8 cellular contexts compared by ENCODE assay signal in genomic region chr17:35898283-35899070, GRCh38. TPM values are rescaled to one million over a fixed set of nuclear protein-coding genes. Genes with fewer than 3 reads are reported as not detected.
DNase-seq lines count a peak whose midpoint lies in the region; ATAC-seq and TF ChIP-seq lines count a peak whose summit lies in the region.

No MANE protein-coding gene starts in this region.

- peak; percentile 66 for DNase-seq in Calu3
- DNase-seq in NB4 (ENCODE audit: low read depth), result peak; percentile 96
- DNase-seq in activated CD4-positive, alpha-beta memory T cell treated with anti-CD3 and anti-CD28 coated beads, Interleukin-2, amount 10 ng/mL, durations not matched to agents 7 days and 5 days, result peak; percentile 68
- DNase-seq in left colon, result peak; percentile 37 to 57
- DNase-seq in glutamatergic neuron, result no peak
- no peak for DNase-seq in iPS-NIHi7 (ENCODE audit: extremely low spot score)

- H3K36me3 Mint-ChIP-seq in Calu3 (ENCODE audit: insufficient read depth, unreplicated experiment), result no peaks in the 10 kb centered on the region
- H3K36me3 Mint-ChIP-seq in activated CD4-positive, alpha-beta memory T cell treated with anti-CD3 and anti-CD28 coated beads, Interleukin-2, amount 10 ng/mL, durations not matched to agents 7 days and 5 days (ENCODE audit: low read depth), result peaks cover 6% of the 10 kb centered on the region
- H3K36me3 Mint-ChIP-seq in glutamatergic neuron (ENCODE audit: unreplicated experiment), result no peaks in the 10 kb centered on the region

- CTCF ChIA-PET in Calu3 (lab: Charles Lee), result interaction anchor here (0.8 kb wide), 1 partner anchor 9 kb away, joined by 4 read pairs; no protein-coding TSS in a partner anchor
- CTCF ChIA-PET in activated CD4-positive, alpha-beta memory T cell treated with anti-CD3 and anti-CD28 coated beads, Interleukin-2, amount 10 ng/mL, durations not matched to agents 7 days and 5 days (lab: Charles Lee), result interaction anchor here (1.2 to 1.3 kb wide), 3 partner anchors 10 to 49 kb away, joined by 3 to 5 read pairs (median 4); no protein-coding TSS in a partner anchor

- POLR2A ChIA-PET in activated CD4-positive, alpha-beta memory T cell treated with anti-CD3 and anti-CD28 coated beads, Interleukin-2, amount 10 ng/mL, durations not matched to agents 7 days and 5 days (lab: Charles Lee), result interaction anchor here (1.1 to 5.3 kb wide), 7 partner anchors 8 to 90 kb away, joined by 3 to 79 read pairs (median 5); partner anchors contain the start of genes CCL5 and RDM1

- BruUV-seq in Calu3 (replicated peaks; lab: Mats Ljungman, UMichigan), result no TSS peak

- ATAC-seq in left colon (peak; percentile 87), GM21619 (IDR thresholded peaks at IDR 0.05; ENCODE audit: unreplicated experiment) (no peak), GM21528 (IDR thresholded peaks at IDR 0.05; ENCODE audit: low FRiP score, unreplicated experiment) (no peak)

- H3K9me3 Mint-ChIP-seq in Calu3 (ENCODE audit: low read depth, unreplicated experiment) (no peaks in the 10 kb centered on the region), glutamatergic neuron (ENCODE audit: unreplicated experiment) (no peaks in the 10 kb centered on the region)
- no peaks in the 10 kb centered on the region for H3K9me3 Mint-ChIP-seq in activated CD4-positive, alpha-beta memory T cell treated with anti-CD3 and anti-CD28 coated beads, Interleukin-2, amount 10 ng/mL, durations not matched to agents 7 days and 5 days

- TF ChIP-seq POLR2A in NB4 (IDR thresholded peaks at IDR 0.05; ENCODE audit: extremely low read depth, insufficient read length), result no peak

- TF ChIP-seq CTCF in Calu3 (IDR thresholded peaks at IDR 0.05; ENCODE audit: unreplicated experiment) (no peak), NB4 (IDR thresholded peaks at IDR 0.05; ENCODE audit: low read depth, low read length) (no peak), glutamatergic neuron (IDR thresholded peaks at IDR 0.05; ENCODE audit: partially characterized antibody, unreplicated experiment) (no peak)

- peaks cover 32% of the 10 kb centered on the region for H3K4me1 Mint-ChIP-seq in Calu3 (ENCODE audit: low read depth, unreplicated experiment)
- H3K4me1 Mint-ChIP-seq in activated CD4-positive, alpha-beta memory T cell treated with anti-CD3 and anti-CD28 coated beads, Interleukin-2, amount 10 ng/mL, durations not matched to agents 7 days and 5 days, result peaks cover 78% of the 10 kb centered on the region
- H3K4me1 Mint-ChIP-seq in glutamatergic neuron (ENCODE audit: low read depth, unreplicated experiment), result peaks cover 3% of the 10 kb centered on the region

- H3K4me3 Mint-ChIP-seq in Calu3 (ENCODE audit: low read depth, unreplicated experiment) (no peak overlapping the region), glutamatergic neuron (ENCODE audit: unreplicated experiment) (no peak overlapping the region)
- peak overlapping the region; percentile 47 for H3K4me3 Mint-ChIP-seq in activated CD4-positive, alpha-beta memory T cell treated with anti-CD3 and anti-CD28 coated beads, Interleukin-2, amount 10 ng/mL, durations not matched to agents 7 days and 5 days

- intact Hi-C loops in Calu3 (cut with micrococcal nuclease; ENCODE audit: unreplicated experiment), result no loop called here
- intact Hi-C loops in left colon (cut with DNase I, micrococcal nuclease), result no loop called here

- H3K27ac Mint-ChIP-seq in Calu3 (ENCODE audit: unreplicated experiment), result no peak overlapping the region
- peak overlapping the region; percentile 85 for H3K27ac Mint-ChIP-seq in activated CD4-positive, alpha-beta memory T cell treated with anti-CD3 and anti-CD28 coated beads, Interleukin-2, amount 10 ng/mL, durations not matched to agents 7 days and 5 days
- no peak overlapping the region for H3K27ac Mint-ChIP-seq in glutamatergic neuron (ENCODE audit: unreplicated experiment)

- H3K27me3 Mint-ChIP-seq in Calu3 (ENCODE audit: unreplicated experiment), result peaks cover 7% of the 10 kb centered on the region
- no peaks in the 10 kb centered on the region for H3K27me3 Mint-ChIP-seq in activated CD4-positive, alpha-beta memory T cell treated with anti-CD3 and anti-CD28 coated beads, Interleukin-2, amount 10 ng/mL, durations not matched to agents 7 days and 5 days
- H3K27me3 Mint-ChIP-seq in glutamatergic neuron (ENCODE audit: unreplicated experiment), result peaks cover 3% of the 10 kb centered on the region

- H3K4me3 ChIP-seq in NB4 (ENCODE audit: low read depth, low read length), result no peak overlapping the region

RNA-seq across cellular contexts. Expression of gene CCL5, which starts 18.3 kb away (rescaled TPM):
- 7.0 and 28.7 TPM in 2 replicates for total RNA-seq in Calu3 (2022)
- total RNA-seq in activated CD4-positive, alpha-beta memory T cell treated with anti-CD3 and anti-CD28 coated beads, Interleukin-2, amount 10 ng/mL, durations not matched to agents 7 days and 5 days, result 100 to 1,000 TPM; 482 to 491 TPM
- 1 to 10 TPM; 4.4 to 8.3 TPM for total RNA-seq in left colon
- not detected for total RNA-seq in glutamatergic neuron (ENCODE audit: unreplicated experiment)

RNA-seq across cellular contexts. Expression of gene HEATR9, which starts 29.8 kb away (rescaled TPM):
- total RNA-seq in Calu3 (2022), result not detected in 2 replicates
- 1 to 10 TPM; 2.3 to 3.1 TPM for total RNA-seq in activated CD4-positive, alpha-beta memory T cell treated with anti-CD3 and anti-CD28 coated beads, Interleukin-2, amount 10 ng/mL, durations not matched to agents 7 days and 5 days
- not detected for total RNA-seq in left colon
- total RNA-seq in glutamatergic neuron (ENCODE audit: unreplicated experiment), result not detected

RNA-seq across cellular contexts. Expression of gene RDM1, which starts 32.1 kb away (rescaled TPM):
- total RNA-seq in Calu3 (2022) (6.2 and 6.5 TPM in 2 replicates), left colon (1 to 10 TPM in 1 of 2 donors, under 1 TPM in 1; 0.36 to 2.1 TPM), glutamatergic neuron (ENCODE audit: unreplicated experiment) (not detected)
- total RNA-seq in activated CD4-positive, alpha-beta memory T cell treated with anti-CD3 and anti-CD28 coated beads, Interleukin-2, amount 10 ng/mL, durations not matched to agents 7 days and 5 days, result 10 to 100 TPM; 14.4 to 16.9 TPM

RNA-seq across cellular contexts. Expression of gene LYZL6, which starts 45.0 kb away (rescaled TPM):
- total RNA-seq in Calu3 (2022), result not detected in 2 replicates
- total RNA-seq in activated CD4-positive, alpha-beta memory T cell treated with anti-CD3 and anti-CD28 coated beads, Interleukin-2, amount 10 ng/mL, durations not matched to agents 7 days and 5 days, result not detected
- not detected for total RNA-seq in left colon
- not detected for total RNA-seq in glutamatergic neuron (ENCODE audit: unreplicated experiment)

Comparison
In these comparisons a context has a peak if more than half of its experiments do, and no peak if none do; other contexts are left out.
1. DNase-seq: peak in Calu3 (single experiment), NB4 (single experiment), activated CD4-positive, alpha-beta memory T cell treated with anti-CD3 and anti-CD28 coated beads, Interleukin-2, amount 10 ng/mL, durations not matched to agents 7 days and 5 days (single experiment) and left colon (2 of 2); none in glutamatergic neuron (single experiment) and iPS-NIHi7 (single experiment).
2. RNA of gene CCL5, which starts 18.3 kb away (total RNA-seq): 482 to 491 TPM in activated CD4-positive, alpha-beta memory T cell treated with anti-CD3 and anti-CD28 coated beads, Interleukin-2, amount 10 ng/mL, durations not matched to agents 7 days and 5 days; 4.4 to 8.3 TPM in left colon, 7.0 to 28.7 TPM in Calu3 and not detected in glutamatergic neuron (single experiment); every median in the first group is over 10 times any median in the second.